ENCODE assay signal across 1 cellular context in the genomic region with DNA sequence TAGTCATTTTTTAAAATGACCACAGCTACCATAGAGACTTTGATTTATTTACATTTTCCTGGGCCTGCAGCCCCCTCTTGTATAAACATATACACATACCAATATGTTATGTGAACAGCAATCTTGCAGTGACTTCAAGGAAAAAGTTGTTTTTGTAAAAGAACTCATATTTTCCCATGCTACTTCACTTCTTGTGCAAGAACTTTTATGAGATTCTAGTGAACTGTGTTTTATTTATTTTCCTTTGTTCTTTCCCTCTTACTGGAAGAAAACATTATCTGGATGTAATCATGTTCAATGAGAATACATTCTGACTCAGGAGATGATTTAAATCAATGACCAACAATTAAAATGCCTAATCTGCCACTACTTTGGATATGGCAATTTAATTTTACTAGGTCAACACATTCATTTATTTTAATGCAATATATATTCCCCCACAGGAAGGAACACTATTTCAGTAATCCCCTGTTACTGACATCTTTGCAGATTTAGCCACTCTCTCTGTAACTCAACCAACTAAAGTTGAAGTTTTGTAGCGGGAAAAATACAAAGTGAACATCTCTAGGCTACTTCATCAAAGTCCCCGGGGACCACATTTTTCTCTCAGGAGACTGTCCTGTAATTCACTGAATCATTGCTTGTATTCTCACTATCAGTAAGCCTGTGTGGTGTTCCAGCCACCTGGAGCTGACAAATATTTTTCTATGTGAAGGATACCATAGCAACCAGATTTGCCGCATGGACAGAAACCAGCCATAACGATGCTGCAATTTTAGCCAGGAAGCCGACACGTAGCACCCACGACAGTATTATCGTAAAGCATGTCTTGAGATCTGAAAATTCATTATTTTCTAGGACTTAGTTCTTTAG.
A peak's percentile ranks its signal among the peaks of the same experiment; 100 is the strongest.
TF ChIP-seq lines count a peak whose summit lies in the region.

No MANE protein-coding gene starts in this region.

TF ChIP-seq in IMR-90, 13 proteins besides CTCF, POLR2A, EP300 and RAD21 (continued from another document):
- TF ChIP-seq BHLHE40 (IDR thresholded peaks at IDR 0.05; ENCODE audit: low read depth, low read length) (peak; percentile 50; the same call in 1 of the 2 replicates), SMC3 (IDR thresholded peaks at IDR 0.05; ENCODE audit: low read depth, low read length) (0 out of 2 replicates have a peak, but pooled peaks have one; percentile 3)
TF ChIP-seq in IMR-90: peak in this region for 7.
